8 cellular contexts compared by ENCODE assay signal in genomic region chr11:9535189-9535781, GRCh38. TPM values are rescaled to one million over a fixed set of nuclear protein-coding genes. Genes with fewer than 3 reads are reported as not detected.
DNase-seq lines count a peak whose midpoint lies in the region; ATAC-seq, FAIRE-seq and TF ChIP-seq lines count a peak whose summit lies in the region.

No MANE protein-coding gene starts in this region.

- no peak for DNase-seq in AG04449 (ENCODE audit: low read depth, low spot score)
- peak; percentile 40 for DNase-seq in GM19239 (ENCODE audit: insufficient read length, low spot score)
- DNase-seq in PC-9: peak; percentile 48 to 88
- peak; percentile 59 for DNase-seq in activated T-helper 1 cell treated with anti-CD3 and anti-CD28 coated beads, Interleukin-12 subunit alpha, Interleukin-12 subunit beta, Interleukin-2, Interleukin-4 antibody, amounts not matched to agents 30 ng/mL and 10 ng/mL and 1 ng/mL, durations not matched to agents 14 hours and 24 hours and 36 hours (ENCODE audit: low spot score)
- peak; percentile 49 to 67 for DNase-seq in foreskin keratinocyte
- peak; percentile 64 to 97 (median 80) for DNase-seq in pancreas
- DNase-seq in thyroid gland: peak; percentile 45 to 52

- no peak for TF ChIP-seq POLR2A in thyroid gland (IDR thresholded peaks at IDR 0.05)

- no peaks in the 10 kb centered on the region for H3K79me2 ChIP-seq in PC-9 (ENCODE audit: low read depth)

- no peak overlapping the region for H3K27ac Mint-ChIP-seq in activated T-helper 1 cell treated with anti-CD3 and anti-CD28 coated beads, Interleukin-12 subunit alpha, Interleukin-12 subunit beta, Interleukin-2, Interleukin-4 antibody, amounts not matched to agents 30 ng/mL and 10 ng/mL and 1 ng/mL, durations not matched to agents 14 hours and 24 hours and 36 hours

- CTCF ChIA-PET in AG04449 (lab: Yijun Ruan, JAX) (interaction anchor here (0.6 to 3.5 kb wide), 30 partner anchors 10 to 831 kb away, joined by 3 to 28 read pairs (median 4); partner anchors contain the start of gene WEE1), PC-9 (lab: Charles Lee) (interaction anchor here (0.7 to 1.3 kb wide), 4 partner anchors 40 to 1112 kb away, joined by 3 to 5 read pairs (median 4); no protein-coding TSS in a partner anchor)

- H3K27me3 Mint-ChIP-seq in activated T-helper 1 cell treated with anti-CD3 and anti-CD28 coated beads, Interleukin-12 subunit alpha, Interleukin-12 subunit beta, Interleukin-2, Interleukin-4 antibody, amounts not matched to agents 30 ng/mL and 10 ng/mL and 1 ng/mL, durations not matched to agents 14 hours and 24 hours and 36 hours (ENCODE audit: insufficient read depth): no peaks in the 10 kb centered on the region

- 73 to 75% methylated on average over 6 of the region's 6 CpGs for WGBS in pancreas, 2 donors
- WGBS in thyroid gland, 2 donors: 79 to 83% methylated on average over 6 of the region's 6 CpGs

- POLR2A ChIA-PET in AG04449 (lab: Yijun Ruan, JAX): interaction anchor here (0.6 kb wide), 2 partner anchors 77 to 935 kb away, joined by 3 to 4 read pairs; no protein-coding TSS in a partner anchor
- POLR2A ChIA-PET in PC-9 (lab: Charles Lee; ENCODE audit: unreplicated experiment): interaction anchor here (0.7 kb wide), 1 partner anchor 1274 kb away, joined by 9 read pairs; no protein-coding TSS in a partner anchor

- ATAC-seq in foreskin keratinocyte (peak; percentile 38), pancreas (peak; percentile 72 to 97 (median 88)), GM18861 (IDR thresholded peaks at IDR 0.05; ENCODE audit: unreplicated experiment) (no peak)

- H3K9me2 ChIP-seq in PC-9 (ENCODE audit: insufficient read depth): no peaks in the 10 kb centered on the region

- no peak overlapping the region for H3K4me3 Mint-ChIP-seq in activated T-helper 1 cell treated with anti-CD3 and anti-CD28 coated beads, Interleukin-12 subunit alpha, Interleukin-12 subunit beta, Interleukin-2, Interleukin-4 antibody, amounts not matched to agents 30 ng/mL and 10 ng/mL and 1 ng/mL, durations not matched to agents 14 hours and 24 hours and 36 hours

- H3K36me3 ChIP-seq in PC-9 (ENCODE audit: low read depth) (no peaks in the 10 kb centered on the region), pancreas (no peaks in the 10 kb centered on the region), thyroid gland (no peaks in the 10 kb centered on the region)

- TF ChIP-seq CTCF in AG04449 (IDR thresholded peaks at IDR 0.05; ENCODE audit: insufficient read depth, low read length, missing control alignments): peak; percentile 63
- peak; percentile 86 for TF ChIP-seq CTCF in PC-9 (conservative IDR thresholded peaks at IDR 0.05)
- peak; percentile 84 for TF ChIP-seq CTCF in foreskin keratinocyte (conservative IDR thresholded peaks at IDR 0.05)
- peak; percentile 65 to 74 (median 71) for TF ChIP-seq CTCF in pancreas (IDR thresholded peaks at IDR 0.05)
- TF ChIP-seq CTCF in thyroid gland (IDR thresholded peaks at IDR 0.05): peak; percentile 12 to 63 (median 44)

- no peak overlapping the region for H2AFZ ChIP-seq in PC-9

- no peak overlapping the region for H3K4me2 ChIP-seq in PC-9

- peaks cover 17% of the 10 kb centered on the region for H3F3A ChIP-seq in PC-9 (ENCODE audit: insufficient read depth, low read depth)

- H3K36me3 Mint-ChIP-seq in activated T-helper 1 cell treated with anti-CD3 and anti-CD28 coated beads, Interleukin-12 subunit alpha, Interleukin-12 subunit beta, Interleukin-2, Interleukin-4 antibody, amounts not matched to agents 30 ng/mL and 10 ng/mL and 1 ng/mL, durations not matched to agents 14 hours and 24 hours and 36 hours (ENCODE audit: low read depth): no peaks in the 10 kb centered on the region

- H3K4me1 ChIP-seq in PC-9 (replicated peaks; ENCODE audit: insufficient read depth): peaks cover 28% of the 10 kb centered on the region
- H3K4me1 ChIP-seq in foreskin keratinocyte: peaks cover 2% of the 10 kb centered on the region
- no peaks in the 10 kb centered on the region for H3K4me1 ChIP-seq in pancreas
- H3K4me1 ChIP-seq in thyroid gland: peaks cover 30% of the 10 kb centered on the region in 2 donors

- no peaks in the 10 kb centered on the region for H3K9me3 Mint-ChIP-seq in activated T-helper 1 cell treated with anti-CD3 and anti-CD28 coated beads, Interleukin-12 subunit alpha, Interleukin-12 subunit beta, Interleukin-2, Interleukin-4 antibody, amounts not matched to agents 30 ng/mL and 10 ng/mL and 1 ng/mL, durations not matched to agents 14 hours and 24 hours and 36 hours

- BruUV-seq in PC-9 (replicated peaks; lab: Mats Ljungman, UMichigan): no TSS peak

- H3K9me3 ChIP-seq in PC-9 (ENCODE audit: insufficient read depth, low read depth) (no peaks in the 10 kb centered on the region), pancreas (no peaks in the 10 kb centered on the region), thyroid gland (no peaks in the 10 kb centered on the region)

- H3K4me3 ChIP-seq in AG04449 (ENCODE audit: low read depth, low read length): no peak overlapping the region
- no peak overlapping the region for H3K4me3 ChIP-seq in PC-9
- no peak overlapping the region for H3K4me3 ChIP-seq in pancreas
- no peak overlapping the region for H3K4me3 ChIP-seq in thyroid gland (replicated peaks in 1 of 3)

- intact Hi-C loops in PC-9 (cut with micrococcal nuclease; ENCODE audit: unreplicated experiment) (loop anchor here (1.0 to 2.0 kb wide), 2 partner anchors 40 to 78 kb away; no protein-coding TSS in a partner anchor), pancreas (cut with DNase I) (loop anchor here in 1 of 3 donors (5.0 kb wide), 1 partner anchor 77 kb away; no protein-coding TSS in a partner anchor), thyroid gland (cut with DNase I) (no loop called here)
- intact Hi-C loops in activated T-helper 1 cell treated with anti-CD3 and anti-CD28 coated beads, Interleukin-12 subunit alpha, Interleukin-12 subunit beta, Interleukin-2, Interleukin-4 antibody, amounts not matched to agents 30 ng/mL and 10 ng/mL and 1 ng/mL, durations not matched to agents 14 hours and 24 hours and 36 hours (cut with micrococcal nuclease): loop anchor here (1.0 to 10.0 kb wide), 4 partner anchors 40 to 770 kb away; partner anchors contain the start of gene ADM

- FAIRE-seq in GM19239 (lab: Jason Lieb, UNC): peak; percentile 91
- no peak for FAIRE-seq in pancreas (lab: Jason Lieb, UNC)

- peak overlapping the region; percentile 54 for H3K27ac ChIP-seq in PC-9
- no peak overlapping the region for H3K27ac ChIP-seq in foreskin keratinocyte
- H3K27ac ChIP-seq in pancreas: no peak overlapping the region
- H3K27ac ChIP-seq in thyroid gland: peak overlapping the region in 1 of 3 donors; percentile 60

- H4K20me1 ChIP-seq in PC-9 (ENCODE audit: insufficient read depth): no peaks in the 10 kb centered on the region

- no peaks in the 10 kb centered on the region for H3K27me3 ChIP-seq in PC-9 (ENCODE audit: insufficient read depth, low read depth)
- no peaks in the 10 kb centered on the region for H3K27me3 ChIP-seq in foreskin keratinocyte
- no peaks in the 10 kb centered on the region for H3K27me3 ChIP-seq in pancreas
- H3K27me3 ChIP-seq in thyroid gland: no peaks in the 10 kb centered on the region

- H3K4me1 Mint-ChIP-seq in activated T-helper 1 cell treated with anti-CD3 and anti-CD28 coated beads, Interleukin-12 subunit alpha, Interleukin-12 subunit beta, Interleukin-2, Interleukin-4 antibody, amounts not matched to agents 30 ng/mL and 10 ng/mL and 1 ng/mL, durations not matched to agents 14 hours and 24 hours and 36 hours (ENCODE audit: low read depth): no peaks in the 10 kb centered on the region

RNA-seq across cellular contexts. Expression of gene WEE1, which starts 38.2 kb away (rescaled TPM):
- total RNA-seq in PC-9 (2021): 32.2 and 37.1 TPM in 2 replicates
- total RNA-seq in activated T-helper 1 cell treated with anti-CD3 and anti-CD28 coated beads, Interleukin-12 subunit alpha, Interleukin-12 subunit beta, Interleukin-2, Interleukin-4 antibody, amounts not matched to agents 30 ng/mL and 10 ng/mL and 1 ng/mL, durations not matched to agents 14 hours and 24 hours and 36 hours: 51.4 and 54.2 TPM in 2 replicates
- 39.6 and 43.6 TPM in 2 replicates for total RNA-seq in foreskin keratinocyte
- 10.3 and 14.2 TPM in 2 replicates for polyA plus RNA-seq in foreskin keratinocyte
- total RNA-seq in pancreas: 10 to 100 TPM in 1 of 6 donors, 1 to 10 TPM in 5; 4.2 to 10.7 (median 6.2) TPM
- polyA plus RNA-seq in pancreas: 1 to 10 TPM; 2.6 to 7.8 TPM
- total RNA-seq in thyroid gland: 10 to 100 TPM; 29.6 to 35.6 (median 32.5) TPM
